In the genomic region with DNA sequence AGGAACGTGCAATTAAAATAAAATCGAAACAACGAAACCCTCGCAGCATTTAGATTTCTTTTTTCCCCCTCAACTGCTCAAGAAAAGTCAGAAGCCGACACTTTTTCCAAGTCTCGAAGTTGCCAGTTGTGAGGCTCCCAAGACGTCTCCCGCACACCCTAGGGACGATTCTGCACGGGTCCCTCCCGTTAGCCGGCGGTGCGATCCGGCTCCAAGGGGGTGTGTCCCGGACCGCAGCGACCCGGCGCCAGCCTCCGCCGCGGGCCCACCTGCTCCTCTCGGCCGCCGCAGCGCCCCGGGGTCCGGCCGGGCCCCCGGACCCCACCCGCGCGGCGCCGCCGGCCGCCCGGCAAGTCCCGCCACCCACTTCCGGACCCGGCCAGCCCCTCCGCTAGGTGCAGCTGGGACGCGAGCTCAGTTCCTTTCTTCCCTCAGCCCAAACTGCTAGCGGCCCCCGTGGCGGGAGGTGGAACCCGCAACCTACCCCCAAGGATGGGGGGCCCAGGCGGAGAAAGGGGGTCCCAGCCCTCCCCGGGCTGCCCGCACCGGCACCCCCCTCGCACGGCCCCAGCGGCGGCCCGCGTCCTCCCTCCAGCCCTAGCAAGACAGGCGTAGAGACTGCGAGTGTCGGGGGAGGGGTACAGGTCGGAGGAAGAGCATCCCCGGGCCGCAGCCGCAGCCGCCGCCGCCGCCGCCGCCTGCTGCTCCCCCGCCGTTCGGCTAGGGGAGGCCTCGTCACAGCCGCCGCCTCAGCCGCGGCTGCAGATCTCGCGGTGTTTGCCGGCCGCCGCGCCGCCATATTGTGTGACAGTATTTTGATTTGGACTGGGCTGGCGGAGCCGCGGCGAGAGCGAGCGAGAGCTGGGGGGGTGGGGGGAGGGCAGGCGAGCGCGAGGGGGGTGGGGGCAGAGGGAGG, we compare ENCODE assay signal across 8 cellular contexts. TPM values are rescaled to one million over a fixed set of nuclear protein-coding genes. Genes with fewer than 3 reads are reported as not detected.
DNase-seq lines count a peak whose midpoint lies in the region; ATAC-seq, FAIRE-seq and TF ChIP-seq lines count a peak whose summit lies in the region.

No MANE protein-coding gene starts in this region.

- ATAC-seq in GM18499 (IDR thresholded peaks at IDR 0.05; ENCODE audit: insufficient read depth, unreplicated experiment) (peak; percentile 68), HG02884 (IDR thresholded peaks at IDR 0.05; ENCODE audit: unreplicated experiment) (peak; percentile 72)

- H3K4me3 Mint-ChIP-seq in astrocyte (ENCODE audit: unreplicated experiment): peak overlapping the region; percentile 88

- DNase-seq in NCI-H1694 (lab: John Stamatoyannopoulos, UW) (peak; percentile 55), T-helper 22 cell (ENCODE audit: low read depth) (peak; percentile 85), astrocyte (ENCODE audit: low read depth) (peak; percentile 78), hippocampal formation (lab: John Stamatoyannopoulos, UW) (peak; percentile 78 to 84), retinal pigment epithelial cell (ENCODE audit: low read depth) (no peak), D721Med (ENCODE audit: insufficient read length, low spot score) (no peak)

- H4K20me1 ChIP-seq in astrocyte (ENCODE audit: insufficient read depth, low read length): peaks cover 36% of the 10 kb centered on the region

- peak overlapping the region; percentile 88 for H3K4me3 ChIP-seq in astrocyte (ENCODE audit: insufficient read depth, low read depth, low read length)
- H3K4me3 ChIP-seq in retinal pigment epithelial cell (ENCODE audit: low read length): peak overlapping the region; percentile 87

- TF ChIP-seq CTCF in astrocyte (IDR thresholded peaks at IDR 0.05; ENCODE audit: insufficient read depth, low read depth, low read length) (no peak), retinal pigment epithelial cell (conservative IDR thresholded peaks at IDR 0.05; ENCODE audit: low read depth, low read length) (no peak), D721Med (IDR thresholded peaks at IDR 0.05; ENCODE audit: insufficient read depth, missing control alignments) (no peak)

- peak overlapping the region; percentile 91 for H3K27ac Mint-ChIP-seq in astrocyte (ENCODE audit: unreplicated experiment)

- no peaks in the 10 kb centered on the region for H3K27me3 ChIP-seq in astrocyte (ENCODE audit: insufficient read depth, low read length)

- peaks cover 6% of the 10 kb centered on the region for H3K4me1 ChIP-seq in astrocyte (ENCODE audit: insufficient read depth, low read length)

- H3K9ac ChIP-seq in astrocyte (ENCODE audit: low read length): peak overlapping the region; percentile 93

- no peaks in the 10 kb centered on the region for H3K36me3 Mint-ChIP-seq in astrocyte (ENCODE audit: low read depth, unreplicated experiment)

- H3K27me3 Mint-ChIP-seq in astrocyte (ENCODE audit: low read depth, unreplicated experiment): no peaks in the 10 kb centered on the region

- H3K4me1 Mint-ChIP-seq in astrocyte (ENCODE audit: low read depth, unreplicated experiment): peaks cover 19% of the 10 kb centered on the region

- no peaks in the 10 kb centered on the region for H3K36me3 ChIP-seq in astrocyte (ENCODE audit: insufficient read depth, low read length)

- no peaks in the 10 kb centered on the region for H3K9me3 Mint-ChIP-seq in astrocyte (ENCODE audit: unreplicated experiment)

- peak overlapping the region; percentile 91 for H2AFZ ChIP-seq in astrocyte (ENCODE audit: low read depth, low read length)

- no peak for FAIRE-seq in astrocyte (lab: Jason Lieb, UNC)
- FAIRE-seq in D721Med (lab: Jason Lieb, UNC): no peak

- H3K9me3 ChIP-seq in astrocyte (ENCODE audit: insufficient read depth, low read depth, low read length): no peaks in the 10 kb centered on the region

- peak overlapping the region; percentile 87 for H3K27ac ChIP-seq in astrocyte (ENCODE audit: low read depth, low read length)

- H3K79me2 ChIP-seq in astrocyte (ENCODE audit: insufficient read depth, low read length): peaks cover 45% of the 10 kb centered on the region

- H3K4me2 ChIP-seq in astrocyte (ENCODE audit: low read length): peak overlapping the region; percentile 93

RNA-seq across cellular contexts. Expression of gene TAB2, which starts 0.5 kb away (rescaled TPM):
- 81.8 and 85.7 TPM in 2 replicates for total RNA-seq in astrocyte

Comparison
In these comparisons a context has a peak if more than half of its experiments do, and no peak if none do; other contexts are left out.
1. DNase-seq: peak in NCI-H1694 (single experiment), T-helper 22 cell (single experiment), astrocyte (single experiment) and hippocampal formation (2 of 2); none in retinal pigment epithelial cell (single experiment) and D721Med (single experiment).